ENCODE assay signal across 9 cellular contexts in the genomic region with DNA sequence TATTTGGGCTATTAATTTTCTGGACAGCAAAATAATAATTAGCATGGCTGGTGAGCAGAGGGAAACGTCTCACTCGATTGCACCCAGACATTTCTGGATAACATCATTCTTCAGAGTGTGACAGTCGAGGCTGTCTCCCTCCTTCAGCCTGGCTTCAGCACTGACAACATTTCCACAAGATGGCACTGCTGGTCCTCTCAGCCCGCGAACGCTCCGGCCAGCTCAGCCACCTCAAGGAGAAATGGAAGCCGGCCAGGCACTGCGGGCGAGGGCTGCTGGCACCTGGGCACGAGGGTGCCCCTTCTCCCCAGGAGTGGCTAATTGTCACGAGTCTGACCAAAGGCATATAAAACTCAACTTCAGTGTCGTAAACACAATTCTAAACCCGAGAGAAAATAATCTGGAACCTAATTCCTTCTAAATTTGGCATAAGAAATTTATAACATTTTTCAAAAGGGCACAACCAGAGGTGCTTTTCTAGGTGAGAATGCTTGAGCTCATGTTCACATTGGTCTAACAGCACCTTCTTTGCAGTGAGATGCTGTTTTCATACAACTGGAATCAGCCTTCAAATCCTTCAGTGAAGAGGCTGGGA.
DNase-seq lines count a peak whose midpoint lies in the region; ATAC-seq and TF ChIP-seq lines count a peak whose summit lies in the region.
"Had no signal": no experiment of that assay in that cellular context is flagged by ENCODE, and none has a peak within 500 bp of the region (broad histone marks: within the 10 kb centered on the region; RNA-seq: fewer than 3 reads in every experiment).

No MANE protein-coding gene starts in this region.

- intact Hi-C loops in CD4-positive, alpha-beta memory T cell (cut with micrococcal nuclease): no loop called here

- H3K9me2 ChIP-seq in GM23338 (ENCODE audit: insufficient read depth): no peaks in the 10 kb centered on the region
- H3K9me2 ChIP-seq in SU-DHL-6 (replicated peaks; ENCODE audit: insufficient read depth, low read length): no peaks in the 10 kb centered on the region

- POLR2A ChIA-PET in CD4-positive, alpha-beta memory T cell (lab: Charles Lee; ENCODE audit: partially characterized antibody): no interaction called here

- DNase-seq in NOMO-1 treated with DMSO at 0.1 percent for 48 hours (lab: John Stamatoyannopoulos, UW; ENCODE audit: unreplicated experiment) (peak; percentile 39), NOMO-1 treated with dmso at 0.1 percent for 144 hours (lab: John Stamatoyannopoulos, UW; ENCODE audit: unreplicated experiment) (no peak), GM23338 (ENCODE audit: low spot score) (peak; percentile 81), NCI-H1092 (lab: John Stamatoyannopoulos, UW) (peak; percentile 77), fibroblast of pulmonary artery (ENCODE audit: low read depth) (peak; percentile 75)
- DNase-seq in CD4-positive, alpha-beta memory T cell: no peak

- H3K4me1 ChIP-seq in GM23338 (ENCODE audit: insufficient read depth): peaks cover 7% of the 10 kb centered on the region
- H3K4me1 ChIP-seq in CD4-positive, alpha-beta memory T cell (ENCODE audit: insufficient read depth, low read length): no peaks in the 10 kb centered on the region

- no peaks in the 10 kb centered on the region for H3K9me3 Mint-ChIP-seq in GM23338
- H3K9me3 Mint-ChIP-seq in nephron: peaks cover 2% of the 10 kb centered on the region
- H3K9me3 Mint-ChIP-seq in CD4-positive, alpha-beta memory T cell: no peaks in the 10 kb centered on the region

- H3K36me3 ChIP-seq in GM23338 (ENCODE audit: insufficient read depth) (no peaks in the 10 kb centered on the region), SU-DHL-6 (ENCODE audit: low read length) (no peaks in the 10 kb centered on the region)
- no peaks in the 10 kb centered on the region for H3K36me3 ChIP-seq in CD4-positive, alpha-beta memory T cell (ENCODE audit: insufficient read depth, low read length)

- H2AFZ ChIP-seq in GM23338 (no peak overlapping the region), SU-DHL-6 (ENCODE audit: low read depth, low read length, severe bottlenecking) (no peak overlapping the region)

- H3K9ac ChIP-seq in SU-DHL-6 (ENCODE audit: low read length): no peak overlapping the region

- no peaks in the 10 kb centered on the region for H3F3A ChIP-seq in GM23338 (replicated peaks; ENCODE audit: low read depth)
- no peaks in the 10 kb centered on the region for H3F3A ChIP-seq in SU-DHL-6 (ENCODE audit: insufficient read depth)

- H3K79me2 ChIP-seq in GM23338 (replicated peaks; ENCODE audit: insufficient read depth): no peaks in the 10 kb centered on the region
- H3K79me2 ChIP-seq in SU-DHL-6 (ENCODE audit: insufficient read depth, low read length): no peaks in the 10 kb centered on the region

- H3K4me1 Mint-ChIP-seq in GM23338: peaks cover 17% of the 10 kb centered on the region
- peaks cover 13% of the 10 kb centered on the region for H3K4me1 Mint-ChIP-seq in nephron
- H3K4me1 Mint-ChIP-seq in CD4-positive, alpha-beta memory T cell: peaks cover 14 to 26% (median 19%) of the 10 kb centered on the region in 4 donors

- H3K27ac Mint-ChIP-seq in GM23338 (no peak overlapping the region), nephron (peak overlapping the region in 2 of 3 experiments; percentile 6 to 44)
- no peak overlapping the region for H3K27ac Mint-ChIP-seq in CD4-positive, alpha-beta memory T cell

- H4K20me1 ChIP-seq in GM23338 (replicated peaks; ENCODE audit: insufficient read depth): no peaks in the 10 kb centered on the region; the same call in 1 of the 2 replicates
- no peaks in the 10 kb centered on the region; the same call in 1 of the 2 replicates for H4K20me1 ChIP-seq in SU-DHL-6 (ENCODE audit: low read depth, low read length)

- H3K27me3 ChIP-seq in GM23338 (ENCODE audit: insufficient read depth) (no peaks in the 10 kb centered on the region), SU-DHL-6 (ENCODE audit: low read length) (no peaks in the 10 kb centered on the region)
- no peaks in the 10 kb centered on the region for H3K27me3 ChIP-seq in CD4-positive, alpha-beta memory T cell (ENCODE audit: insufficient read depth, low read length)

- H3K27me3 Mint-ChIP-seq in GM23338 (ENCODE audit: insufficient read depth, low read depth, poor library complexity) (peaks cover 3% of the 10 kb centered on the region), nephron (ENCODE audit: low read depth) (no peaks in the 10 kb centered on the region)
- no peaks in the 10 kb centered on the region for H3K27me3 Mint-ChIP-seq in CD4-positive, alpha-beta memory T cell
- H3K27me3 Mint-ChIP-seq: CD4-positive, CD25-positive, alpha-beta regulatory T cell had no signal

- H3K4me2 ChIP-seq in GM23338: no peak overlapping the region
- H3K4me2 ChIP-seq in SU-DHL-6 (ENCODE audit: low read depth, low read length, poor library complexity, severe bottlenecking): no peak overlapping the region

- ATAC-seq in GM23338: peak; percentile 95

- H3K9me3 ChIP-seq in SU-DHL-6 (ENCODE audit: insufficient read depth, low read length): no peaks in the 10 kb centered on the region
- no peaks in the 10 kb centered on the region for H3K9me3 ChIP-seq in CD4-positive, alpha-beta memory T cell (ENCODE audit: control insufficient read depth in 1 of 2, low read length in 2 of 2)

- H3K4me3 Mint-ChIP-seq in GM23338 (no peak overlapping the region), nephron (no peak overlapping the region)
- H3K4me3 Mint-ChIP-seq in CD4-positive, alpha-beta memory T cell: no peak overlapping the region
- H3K4me3 Mint-ChIP-seq: CD4-positive, CD25-positive, alpha-beta regulatory T cell had no signal

- H3K36me3 Mint-ChIP-seq in GM23338 (ENCODE audit: low read depth) (no peaks in the 10 kb centered on the region), nephron (ENCODE audit: low read depth) (peaks cover 8% of the 10 kb centered on the region)
- H3K36me3 Mint-ChIP-seq in CD4-positive, alpha-beta memory T cell: peaks cover 3 to 7% of the 10 kb centered on the region in 2 donors

- TF ChIP-seq CTCF in GM23338 (conservative IDR thresholded peaks at IDR 0.05; ENCODE audit: low read depth in 2 of 2) (peak; percentile 69 to 93), SU-DHL-6 (IDR thresholded peaks at IDR 0.05; ENCODE audit: insufficient read depth, low read length, poor library complexity, severe bottlenecking) (peak; percentile 62), fibroblast of pulmonary artery (IDR thresholded peaks at IDR 0.05; ENCODE audit: low read length, missing control alignments) (peak; percentile 85), nephron (IDR thresholded peaks at IDR 0.05; ENCODE audit: unreplicated experiment in 3 of 3) (peak; percentile 78 to 82 (median 78))

- H3K4me3 ChIP-seq in GM23338 (no peak overlapping the region), SU-DHL-6 (ENCODE audit: insufficient read depth, low read length, poor library complexity, severe bottlenecking) (no peak overlapping the region), fibroblast of pulmonary artery (replicated peaks; ENCODE audit: low read depth, low read length) (no peak overlapping the region)
- H3K4me3 ChIP-seq in CD4-positive, alpha-beta memory T cell (ENCODE audit: low read length in 2 of 2): no peak overlapping the region

- CTCF ChIA-PET in CD4-positive, alpha-beta memory T cell (lab: Charles Lee; ENCODE audit: partially characterized antibody): interaction anchor here (1.9 kb wide), 1 partner anchor 8 kb away, joined by 9 read pairs; no protein-coding TSS in a partner anchor

- no peak overlapping the region for H3K27ac ChIP-seq in GM23338 (ENCODE audit: low read depth)
- no peak overlapping the region for H3K27ac ChIP-seq in SU-DHL-6 (ENCODE audit: low read depth, low read length)
- H3K27ac ChIP-seq in CD4-positive, alpha-beta memory T cell (ENCODE audit: low read depth, low read length): no peak overlapping the region

TF ChIP-seq in GM23338, 12 proteins besides CTCF, POLR2A, EP300 and RAD21:
- TF ChIP-seq, protein P1, sequence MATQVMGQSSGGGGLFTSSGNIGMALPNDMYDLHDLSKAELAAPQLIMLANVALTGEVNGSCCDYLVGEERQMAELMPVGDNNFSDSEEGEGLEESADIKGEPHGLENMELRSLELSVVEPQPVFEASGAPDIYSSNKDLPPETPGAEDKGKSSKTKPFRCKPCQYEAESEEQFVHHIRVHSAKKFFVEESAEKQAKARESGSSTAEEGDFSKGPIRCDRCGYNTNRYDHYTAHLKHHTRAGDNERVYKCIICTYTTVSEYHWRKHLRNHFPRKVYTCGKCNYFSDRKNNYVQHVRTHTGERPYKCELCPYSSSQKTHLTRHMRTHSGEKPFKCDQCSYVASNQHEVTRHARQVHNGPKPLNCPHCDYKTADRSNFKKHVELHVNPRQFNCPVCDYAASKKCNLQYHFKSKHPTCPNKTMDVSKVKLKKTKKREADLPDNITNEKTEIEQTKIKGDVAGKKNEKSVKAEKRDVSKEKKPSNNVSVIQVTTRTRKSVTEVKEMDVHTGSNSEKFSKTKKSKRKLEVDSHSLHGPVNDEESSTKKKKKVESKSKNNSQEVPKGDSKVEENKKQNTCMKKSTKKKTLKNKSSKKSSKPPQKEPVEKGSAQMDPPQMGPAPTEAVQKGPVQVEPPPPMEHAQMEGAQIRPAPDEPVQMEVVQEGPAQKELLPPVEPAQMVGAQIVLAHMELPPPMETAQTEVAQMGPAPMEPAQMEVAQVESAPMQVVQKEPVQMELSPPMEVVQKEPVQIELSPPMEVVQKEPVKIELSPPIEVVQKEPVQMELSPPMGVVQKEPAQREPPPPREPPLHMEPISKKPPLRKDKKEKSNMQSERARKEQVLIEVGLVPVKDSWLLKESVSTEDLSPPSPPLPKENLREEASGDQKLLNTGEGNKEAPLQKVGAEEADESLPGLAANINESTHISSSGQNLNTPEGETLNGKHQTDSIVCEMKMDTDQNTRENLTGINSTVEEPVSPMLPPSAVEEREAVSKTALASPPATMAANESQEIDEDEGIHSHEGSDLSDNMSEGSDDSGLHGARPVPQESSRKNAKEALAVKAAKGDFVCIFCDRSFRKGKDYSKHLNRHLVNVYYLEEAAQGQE (IDR thresholded peaks at IDR 0.05; ENCODE audit: unreplicated experiment): no peak

Comparison
In these comparisons a context has a peak if more than half of its experiments do, and no peak if none do; other contexts are left out.
1. DNase-seq: peak in NOMO-1 treated with DMSO at 0.1 percent for 48 hours (single experiment), GM23338 (single experiment), NCI-H1092 (single experiment) and fibroblast of pulmonary artery (single experiment); none in NOMO-1 treated with dmso at 0.1 percent for 144 hours (single experiment) and CD4-positive, alpha-beta memory T cell (0 of 5).
2. H3K27ac Mint-ChIP-seq: peak in nephron (2 of 3); none in GM23338 (single experiment) and CD4-positive, alpha-beta memory T cell (0 of 7).
3. Peak in every context shown above with its lines, with median percentiles within 50 percentile points of each other: CTCF ChIP-seq.